Comparison of ENCODE assay signal across 6 cellular contexts in the genomic region with DNA sequence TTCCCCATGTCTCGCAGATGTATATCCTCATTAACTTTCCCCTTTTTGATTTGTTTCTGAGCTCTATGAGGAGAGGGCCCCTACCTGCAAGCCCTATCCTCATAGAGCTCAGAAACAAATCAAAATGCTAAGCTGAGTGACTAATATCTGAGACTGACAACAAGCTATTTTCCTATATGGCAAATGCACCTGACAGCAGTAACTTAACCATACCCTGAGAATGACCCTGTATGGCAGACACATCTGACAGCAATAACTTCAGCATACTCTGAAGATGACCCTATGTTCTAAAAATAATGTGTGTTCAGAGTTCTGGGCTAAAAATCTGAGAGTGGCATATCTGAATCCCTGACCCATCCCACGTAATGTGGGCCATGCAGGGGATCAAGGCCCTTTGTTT.
"Had no signal": no experiment of that assay in that cellular context is flagged by ENCODE, and none has a peak within 500 bp of the region (broad histone marks: within the 10 kb centered on the region; RNA-seq: fewer than 3 reads in every experiment).

No MANE protein-coding gene starts in this region.

- H3K4me1 Mint-ChIP-seq: H9 had no signal

- H3K27ac ChIP-seq: GM23248 had no signal

- H3K4me3 ChIP-seq: GM23248, K562 had no signal

- H3K4me3 Mint-ChIP-seq: H9 had no signal

- H3K9ac ChIP-seq: GM23248 had no signal

- H3K27ac Mint-ChIP-seq: H9 had no signal

- ATAC-seq: K562 had no signal

- H2AFZ ChIP-seq: GM23248 had no signal

- H3K9me3 Mint-ChIP-seq: H9 had no signal

- DNase-seq: GM23248, GOT3, H9, HCEC 1CT, IMR-90 had no signal
